In genomic region chr1:25795227-25795626, GRCh38 we compare ENCODE assay signal across 27 cellular contexts. TPM values are rescaled to one million over a fixed set of nuclear protein-coding genes. Genes with fewer than 3 reads are reported as not detected.
DNase-seq lines count a peak whose midpoint lies in the region; ATAC-seq and TF ChIP-seq lines count a peak whose summit lies in the region.
"Had no signal": no experiment of that assay in that cellular context is flagged by ENCODE, and none has a peak within 500 bp of the region (broad histone marks: within the 10 kb centered on the region; RNA-seq: fewer than 3 reads in every experiment).

No MANE protein-coding gene starts in this region.

- H3K36me3 ChIP-seq in BE2C (no peaks in the 10 kb centered on the region), Caco-2 (ENCODE audit: control insufficient read depth, insufficient read depth, low read length) (no peaks in the 10 kb centered on the region)
- H3K36me3 ChIP-seq: gastroesophageal sphincter, HAP-1, left lung, ovary, right atrium auricular region had no signal

- H3K4me1 Mint-ChIP-seq in Caco-2 (ENCODE audit: low read depth, unreplicated experiment) (peaks cover 27% of the 10 kb centered on the region), T-helper 17 cell (peaks cover 34% of the 10 kb centered on the region), nephron progenitor cell (peaks cover 61% of the 10 kb centered on the region), mesothelial cell of epicardium (peaks cover 16% of the 10 kb centered on the region)

- H3K27me3 Mint-ChIP-seq in Caco-2 (ENCODE audit: insufficient read depth, unreplicated experiment) (no peaks in the 10 kb centered on the region), T-helper 17 cell (no peaks in the 10 kb centered on the region), nephron progenitor cell (ENCODE audit: low read depth, poor library complexity) (peaks cover 38% of the 10 kb centered on the region), mesothelial cell of epicardium (ENCODE audit: low read depth) (peaks cover 16% of the 10 kb centered on the region)
- H3K27me3 Mint-ChIP-seq: activated CD4-positive, alpha-beta memory T cell treated with anti-CD3 and anti-CD28 coated beads for 36 hours; activated naive CD8-positive, alpha-beta T cell treated with anti-CD3 and anti-CD28 coated beads for 36 hours had no signal

- H3K4me3 Mint-ChIP-seq in Caco-2 (ENCODE audit: unreplicated experiment): peak overlapping the region; percentile 3
- no peak overlapping the region for H3K4me3 Mint-ChIP-seq in T-helper 17 cell
- no peak overlapping the region for H3K4me3 Mint-ChIP-seq in nephron progenitor cell
- no peak overlapping the region for H3K4me3 Mint-ChIP-seq in mesothelial cell of epicardium
- H3K4me3 Mint-ChIP-seq: activated CD4-positive, alpha-beta memory T cell treated with anti-CD3 and anti-CD28 coated beads for 36 hours; activated naive CD8-positive, alpha-beta T cell treated with anti-CD3 and anti-CD28 coated beads for 36 hours; immature natural killer cell had no signal

- DNase-seq in BE2C (peak; percentile 33), Caco-2 (peak; percentile 73 to 79), T-helper 17 cell (no peak), nephron progenitor cell (no peak), putamen (ENCODE audit: low spot score) (no peak), mesothelial cell of epicardium (ENCODE audit: low spot score in 2 of 2, unreplicated experiment in 2 of 2) (no peak), kidney glomerular epithelial cell (lab: John Stamatoyannopoulos, UW) (no peak)
- DNase-seq: activated CD8-positive, alpha-beta memory T cell treated with anti-CD3 and anti-CD28 coated beads, Interleukin-2, amount 50 U/mL, for 48 hours; Calu3; cerebellar nuclear complex; DMS79 treated with DMSO at 0.1 percent for 48 hours; hypothalamus; immature natural killer cell; left lung; mesendoderm; NCI-H1694; NCI-H510A treated with DMSO at 0.1 percent for 48 hours; ovary; PC-3; spleen had no signal

- no peaks in the 10 kb centered on the region for H3K27me3 ChIP-seq in BE2C
- H3K27me3 ChIP-seq in Caco-2 (replicated peaks; ENCODE audit: control insufficient read depth, insufficient read depth, low read length): no peaks in the 10 kb centered on the region
- H3K27me3 ChIP-seq: gastroesophageal sphincter, left lung, ovary, right atrium auricular region, spleen had no signal

- H3K36me3 Mint-ChIP-seq in Caco-2 (ENCODE audit: insufficient read depth, unreplicated experiment) (peaks cover 12% of the 10 kb centered on the region), T-helper 17 cell (ENCODE audit: low read depth) (peaks cover 2% of the 10 kb centered on the region), nephron progenitor cell (ENCODE audit: low read depth) (no peaks in the 10 kb centered on the region), mesothelial cell of epicardium (no peaks in the 10 kb centered on the region)
- H3K36me3 Mint-ChIP-seq: activated CD4-positive, alpha-beta memory T cell treated with anti-CD3 and anti-CD28 coated beads for 36 hours; immature natural killer cell had no signal

- H3K27ac Mint-ChIP-seq in Caco-2 (ENCODE audit: unreplicated experiment): peak overlapping the region; percentile 27
- H3K27ac Mint-ChIP-seq in T-helper 17 cell: peak overlapping the region; percentile 98
- H3K27ac Mint-ChIP-seq in nephron progenitor cell: peak overlapping the region; percentile 1
- no peak overlapping the region for H3K27ac Mint-ChIP-seq in mesothelial cell of epicardium
- H3K27ac Mint-ChIP-seq: activated CD4-positive, alpha-beta memory T cell treated with anti-CD3 and anti-CD28 coated beads for 36 hours; immature natural killer cell had no signal

- no TSS peak for BruUV-seq in Caco-2 (replicated peaks; lab: Mats Ljungman, UMichigan)

- intact Hi-C loops in Caco-2 (cut with micrococcal nuclease; ENCODE audit: unreplicated experiment): loop anchor here (1.0 to 5.0 kb wide), 3 partner anchors 22 to 53 kb away; no protein-coding TSS in a partner anchor

- ATAC-seq in T-helper 17 cell (no peak), HG02973 (IDR thresholded peaks at IDR 0.05; ENCODE audit: unreplicated experiment) (no peak)
- ATAC-seq: gastroesophageal sphincter, left lung, PC-3, Right ventricle myocardium inferior had no signal

- H3K4me3 ChIP-seq in BE2C (ENCODE audit: low read depth, low read length) (no peak overlapping the region), Caco-2 (ENCODE audit: low read depth, low read length) (no peak overlapping the region)
- H3K4me3 ChIP-seq: gastroesophageal sphincter, HAP-1, left lung, ovary, right atrium auricular region, spleen had no signal

- peaks cover 5% of the 10 kb centered on the region for H3K4me1 ChIP-seq in BE2C
- peaks cover 34% of the 10 kb centered on the region for H3K4me1 ChIP-seq in Caco-2

- CTCF ChIA-PET in Caco-2 (lab: Charles Lee): interaction anchor here (1.1 to 1.5 kb wide), 2 partner anchors 36 to 96 kb away, joined by 3 to 6 read pairs; no protein-coding TSS in a partner anchor

- TF ChIP-seq CTCF in BE2C (IDR thresholded peaks at IDR 0.05; ENCODE audit: low read depth, low read length): no peak
- TF ChIP-seq CTCF in Caco-2 (IDR thresholded peaks at IDR 0.05; ENCODE audit: insufficient read depth in 1 of 2, low read depth in 1 of 2, low read length in 1 of 2, severe bottlenecking in 1 of 2, unreplicated experiment in 1 of 2): no peak
- no peak for TF ChIP-seq CTCF in nephron progenitor cell (IDR thresholded peaks at IDR 0.05)
- no peak for TF ChIP-seq CTCF in mesothelial cell of epicardium (IDR thresholded peaks at IDR 0.05; ENCODE audit: unreplicated experiment)

- no peaks in the 10 kb centered on the region for H3K9me3 ChIP-seq in BE2C
- H3K9me3 ChIP-seq in Caco-2: no peaks in the 10 kb centered on the region
- no peaks in the 10 kb centered on the region for H3K9me3 ChIP-seq in T-helper 17 cell (ENCODE audit: control insufficient read depth, low read length, poor library complexity, severe bottlenecking)
- H3K9me3 ChIP-seq: gastroesophageal sphincter, HAP-1, left lung, ovary, right atrium auricular region, spleen had no signal

- POLR2A ChIA-PET in Caco-2 (lab: Charles Lee): interaction anchor here (1.1 kb wide), 1 partner anchor 21 kb away, joined by 3 read pairs; no protein-coding TSS in a partner anchor

- H3K9me3 Mint-ChIP-seq in Caco-2 (ENCODE audit: unreplicated experiment): no peaks in the 10 kb centered on the region
- no peaks in the 10 kb centered on the region for H3K9me3 Mint-ChIP-seq in nephron progenitor cell
- H3K9me3 Mint-ChIP-seq in mesothelial cell of epicardium: no peaks in the 10 kb centered on the region
- H3K9me3 Mint-ChIP-seq: activated CD4-positive, alpha-beta memory T cell treated with anti-CD3 and anti-CD28 coated beads for 36 hours; activated naive CD8-positive, alpha-beta T cell treated with anti-CD3 and anti-CD28 coated beads for 36 hours; immature natural killer cell had no signal

RNA-seq across cellular contexts. Expression of gene SELENON, which starts 4.8 kb away (rescaled TPM):
- polyA plus RNA-seq in BE2C (2012; ENCODE audit: insufficient read depth, insufficient read length, low read depth): 19.0 TPM
- total RNA-seq in Caco-2 (2022): 58.3 and 60.6 TPM in 2 replicates
- total RNA-seq in T-helper 17 cell: 10 to 100 TPM; 24.5 to 25.2 TPM
- 71.6 to 74.1 TPM (median 72.8 TPM) in 3 replicates for total RNA-seq in mesothelial cell of epicardium

RNA-seq across cellular contexts. Expression of gene MTFR1L, which starts 24.5 kb away (rescaled TPM):
- polyA plus RNA-seq in BE2C (2012; ENCODE audit: insufficient read depth, insufficient read length, low read depth): 46.7 TPM
- total RNA-seq in Caco-2 (2022) (23.5 and 26.2 TPM in 2 replicates), T-helper 17 cell (10 to 100 TPM; 30.4 to 37.4 TPM), mesothelial cell of epicardium (74.3 to 76.6 TPM (median 74.7 TPM) in 3 replicates)

Comparison
In these comparisons a context has a peak if more than half of its experiments do, and no peak if none do; other contexts are left out.
1. DNase-seq: peak in BE2C (single experiment) and Caco-2 (2 of 2); none in T-helper 17 cell (0 of 3), nephron progenitor cell (single experiment), putamen (single experiment), mesothelial cell of epicardium (0 of 2) and kidney glomerular epithelial cell (single experiment).